8 cellular contexts compared by ENCODE assay signal in genomic region chr1:231420959-231421615, GRCh38.
DNase-seq lines count a peak whose midpoint lies in the region; ATAC-seq and TF ChIP-seq lines count a peak whose summit lies in the region.

No MANE protein-coding gene starts in this region.

- peak overlapping the region; percentile 58 for H3K4me3 ChIP-seq in WERI-Rb-1 (ENCODE audit: low read depth, low read length)

- ATAC-seq in GM21526 (IDR thresholded peaks at IDR 0.05; ENCODE audit: low FRiP score, unreplicated experiment): peak; percentile 4

- H3K27ac ChIP-seq in WERI-Rb-1 (peak overlapping the region; percentile 85; the same call in 1 of the 2 replicates), layer of hippocampus (ENCODE audit: low read depth, low read length) (peak overlapping the region; percentile 92)

- TF ChIP-seq CTCF in WERI-Rb-1 (IDR thresholded peaks at IDR 0.05; ENCODE audit: low read depth, low read length): no peak

- H3K9me3 ChIP-seq in WERI-Rb-1 (ENCODE audit: severe bottlenecking): no peaks in the 10 kb centered on the region

- no peaks in the 10 kb centered on the region for H3K36me3 ChIP-seq in WERI-Rb-1

- DNase-seq in D341Med (ENCODE audit: low spot score): peak; percentile 76
- peak; percentile 30 for DNase-seq in HuH-7 (ENCODE audit: low spot score)
- peak; percentile 43 for DNase-seq in WERI-Rb-1
- peak; percentile 35 for DNase-seq in cerebellar cortex (ENCODE audit: low spot score)
- DNase-seq in stimulated activated CD4-positive, alpha-beta T cell treated with anti-CD3 and anti-CD28 coated beads, Interleukin-2, amount 100 ng/mL, for 48 hours: peak; percentile 22 to 27
- DNase-seq in epidermal melanocyte (ENCODE audit: insufficient read length, low spot score): no peak

- H3K27me3 ChIP-seq in WERI-Rb-1 (ENCODE audit: insufficient read depth, low read depth, severe bottlenecking): peaks cover 8% of the 10 kb centered on the region
- no peaks in the 10 kb centered on the region for H3K27me3 ChIP-seq in layer of hippocampus (ENCODE audit: control insufficient read depth, insufficient read depth, low read length)
